26 cellular contexts compared by ENCODE assay signal in the genomic region with DNA sequence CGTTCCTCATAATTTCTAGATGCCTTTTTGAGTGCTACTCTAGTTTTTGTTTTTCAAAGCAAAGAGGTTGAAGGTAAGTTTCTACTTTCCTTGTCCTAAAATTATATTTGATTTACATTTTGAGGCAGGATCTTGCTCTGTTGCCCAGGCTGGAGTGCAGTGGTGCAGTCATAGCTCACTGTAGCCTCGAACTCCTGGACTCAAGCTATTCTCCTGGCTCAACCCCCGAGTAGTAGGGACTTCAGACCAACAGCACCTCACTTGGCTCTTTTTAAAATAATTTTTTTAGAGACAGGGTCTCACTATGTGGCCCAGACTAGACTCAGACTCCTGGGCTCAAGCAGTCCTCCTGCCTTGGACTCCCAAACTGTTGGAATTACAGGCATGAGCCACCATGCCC. TPM values are rescaled to one million over a fixed set of nuclear protein-coding genes. Genes with fewer than 3 reads are reported as not detected.
"Had no signal": no experiment of that assay in that cellular context is flagged by ENCODE, and none has a peak within 500 bp of the region (broad histone marks: within the 10 kb centered on the region; RNA-seq: fewer than 3 reads in every experiment).

No MANE protein-coding gene starts in this region.

- H3K4me1 ChIP-seq: breast epithelium, prostate gland had no signal

- H3K4me3 Mint-ChIP-seq: activated naive CD4-positive, alpha-beta T cell treated with anti-CD3 and anti-CD28 coated beads, Interleukin-2, amount 50 U/mL, for 24 hours; activated T-helper 1 cell treated with anti-CD3 and anti-CD28 coated beads, Interleukin-12 subunit alpha, Interleukin-12 subunit beta, Interleukin-2, Interleukin-4 antibody, amounts not matched to agents 30 ng/mL and 10 ng/mL and 1 ng/mL, durations not matched to agents 14 hours and 24 hours and 36 hours; central memory CD8-positive, alpha-beta T cell; mesothelial cell of epicardium; natural killer cell; stimulated activated naive B cell treated with anti-CD40 and anti-IgM and Interleukin-4, amounts not matched to agents 10 μg/mL and 1 μg/mL and 100 μg/mL, for 72 hours; type B pancreatic cell had no signal

- H3K27me3 ChIP-seq: adrenal gland, breast epithelium, esophagus muscularis mucosa, left lung, right atrium auricular region, vagina had no signal

- H3K9me3 ChIP-seq: adrenal gland, breast epithelium, esophagus muscularis mucosa, left lung, prostate gland, right atrium auricular region, thoracic aorta, vagina had no signal

- H3K27ac ChIP-seq: breast epithelium, left lung, prostate gland, right atrium auricular region, skin epidermis, thoracic aorta, vagina had no signal

- H3K4me3 ChIP-seq: adrenal gland, breast epithelium, esophagus muscularis mucosa, left lung, prostate gland, right atrium auricular region, skin epidermis, thoracic aorta, vagina had no signal

- H3K27ac Mint-ChIP-seq: activated T-helper 1 cell treated with anti-CD3 and anti-CD28 coated beads, Interleukin-12 subunit alpha, Interleukin-12 subunit beta, Interleukin-2, Interleukin-4 antibody, amounts not matched to agents 30 ng/mL and 10 ng/mL and 1 ng/mL, durations not matched to agents 14 hours and 24 hours and 36 hours; type B pancreatic cell had no signal

- H3K27me3 Mint-ChIP-seq: activated naive CD4-positive, alpha-beta T cell treated with anti-CD3 and anti-CD28 coated beads, Interleukin-2, amount 50 U/mL, for 24 hours; central memory CD8-positive, alpha-beta T cell; stimulated activated naive B cell treated with anti-CD40 and anti-IgM and Interleukin-4, amounts not matched to agents 10 μg/mL and 1 μg/mL and 100 μg/mL, for 72 hours; type B pancreatic cell had no signal

- H3K36me3 ChIP-seq: breast epithelium had no signal

- H3K9me3 Mint-ChIP-seq: activated naive CD4-positive, alpha-beta T cell treated with anti-CD3 and anti-CD28 coated beads, Interleukin-2, amount 50 U/mL, for 24 hours; activated T-helper 1 cell treated with anti-CD3 and anti-CD28 coated beads, Interleukin-12 subunit alpha, Interleukin-12 subunit beta, Interleukin-2, Interleukin-4 antibody, amounts not matched to agents 30 ng/mL and 10 ng/mL and 1 ng/mL, durations not matched to agents 14 hours and 24 hours and 36 hours; central memory CD8-positive, alpha-beta T cell; mesothelial cell of epicardium; natural killer cell; type B pancreatic cell had no signal

- DNase-seq: activated CD4-positive, alpha-beta T cell treated with anti-CD3 and anti-CD28 coated beads, Interleukin-2, amount 50 U/mL, for 48 hours; activated gamma-delta T cell treated with Interleukin-2 at 50 U/mL for 16 hours; effector memory CD4-positive, alpha-beta T cell; hippocampal formation; left lung; natural killer cell; stimulated activated naive B cell treated with anti-CD40 and anti-IgM and Interleukin-4, amounts not matched to agents 10 μg/mL and 1 μg/mL and 100 μg/mL, for 72 hours; T-helper 1 cell; T-helper 9 cell had no signal

- ATAC-seq: left lung; natural killer cell; stimulated activated naive B cell treated with anti-CD40 and anti-IgM and Interleukin-4, amounts not matched to agents 10 μg/mL and 1 μg/mL and 100 μg/mL, for 72 hours had no signal

RNA-seq across cellular contexts. Expression of gene NODAL, which starts 22.8 kb away (rescaled TPM):
- total RNA-seq: activated T-helper 1 cell treated with anti-CD3 and anti-CD28 coated beads, Interleukin-12 subunit alpha, Interleukin-12 subunit beta, Interleukin-2, Interleukin-4 antibody, amounts not matched to agents 30 ng/mL and 10 ng/mL and 1 ng/mL, durations not matched to agents 14 hours and 24 hours and 36 hours; adrenal gland; astrocyte; breast epithelium; dermis microvascular lymphatic vessel endothelial cell; esophagus muscularis mucosa; left lung; lung microvascular endothelial cell; mesothelial cell of epicardium; natural killer cell; osteocyte; prostate gland; right atrium auricular region; vagina had no signal
